13 cellular contexts compared by ENCODE assay signal in the genomic region with DNA sequence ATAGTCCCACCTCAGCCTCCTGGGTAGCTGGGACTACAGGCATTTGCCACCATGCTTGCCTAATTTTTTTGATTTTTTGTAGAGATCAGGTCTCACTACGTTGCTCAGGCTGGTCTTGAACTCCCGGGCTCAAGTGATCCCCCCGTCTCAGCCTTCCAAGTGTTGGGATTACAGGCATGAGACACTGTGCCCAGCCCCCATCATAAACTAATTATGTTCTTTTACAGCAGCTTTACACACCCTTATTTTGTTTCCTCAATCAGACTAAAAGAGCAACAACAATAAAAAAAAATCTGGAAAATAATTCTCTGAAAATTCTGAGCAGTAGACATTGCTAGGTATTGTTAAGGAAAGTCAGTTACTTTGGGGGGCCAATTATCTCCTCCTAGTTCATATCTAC.
"Had no signal": no experiment of that assay in that cellular context is flagged by ENCODE, and none has a peak within 500 bp of the region (broad histone marks: within the 10 kb centered on the region; RNA-seq: fewer than 3 reads in every experiment).

No MANE protein-coding gene starts in this region.

- H3K4me1 Mint-ChIP-seq: activated CD4-positive, alpha-beta memory T cell treated with anti-CD3 and anti-CD28 coated beads, Interleukin-2, amount 10 ng/mL, durations not matched to agents 7 days and 5 days; stimulated activated effector memory CD8-positive, alpha-beta T cell treated with anti-CD3 and anti-CD28 coated beads, Interleukin-12 subunit alpha, Interleukin-12 subunit beta, amount 100 ng/mL, for 72 hours; T-cell had no signal

- H3K27me3 ChIP-seq: ovary, upper lobe of left lung had no signal

- DNase-seq: activated CD4-positive, alpha-beta memory T cell treated with anti-CD3 and anti-CD28 coated beads, Interleukin-2, amount 10 ng/mL, durations not matched to agents 7 days and 5 days; activated gamma-delta T cell; activated T-cell treated with anti-CD3 and anti-CD28 coated beads, Interleukin-2, amount 50 U/mL, for 48 hours; amygdala; hippocampal formation; lower lobe of right lung; ovary; T-cell; T1000; upper lobe of left lung had no signal

- H3K36me3 ChIP-seq: lower lobe of right lung, ovary had no signal

- ATAC-seq: stimulated activated effector memory CD8-positive, alpha-beta T cell treated with anti-CD3 and anti-CD28 coated beads, Interleukin-12 subunit alpha, Interleukin-12 subunit beta, amount 100 ng/mL, for 72 hours; T-cell had no signal

- H3K4me3 Mint-ChIP-seq: activated CD4-positive, alpha-beta memory T cell treated with anti-CD3 and anti-CD28 coated beads, Interleukin-2, amount 10 ng/mL, durations not matched to agents 7 days and 5 days; activated naive CD8-positive, alpha-beta T cell; stimulated activated effector memory CD8-positive, alpha-beta T cell treated with anti-CD3 and anti-CD28 coated beads, Interleukin-12 subunit alpha, Interleukin-12 subunit beta, amount 100 ng/mL, for 72 hours; T-cell had no signal

- H3K27ac Mint-ChIP-seq: activated CD4-positive, alpha-beta memory T cell treated with anti-CD3 and anti-CD28 coated beads, Interleukin-2, amount 10 ng/mL, durations not matched to agents 7 days and 5 days; activated naive CD8-positive, alpha-beta T cell; stimulated activated effector memory CD8-positive, alpha-beta T cell treated with anti-CD3 and anti-CD28 coated beads, Interleukin-12 subunit alpha, Interleukin-12 subunit beta, amount 100 ng/mL, for 72 hours; T-cell had no signal

- H3K27ac ChIP-seq: ovary, VCaP had no signal

- H3K9me3 ChIP-seq: lower lobe of right lung, ovary, upper lobe of left lung had no signal

- H3K9me3 Mint-ChIP-seq: activated CD4-positive, alpha-beta memory T cell treated with anti-CD3 and anti-CD28 coated beads, Interleukin-2, amount 10 ng/mL, durations not matched to agents 7 days and 5 days; stimulated activated effector memory CD8-positive, alpha-beta T cell treated with anti-CD3 and anti-CD28 coated beads, Interleukin-12 subunit alpha, Interleukin-12 subunit beta, amount 100 ng/mL, for 72 hours; T-cell had no signal

- H3K4me3 ChIP-seq: lower lobe of right lung, ovary, upper lobe of left lung had no signal

- H3K36me3 Mint-ChIP-seq: activated naive CD8-positive, alpha-beta T cell; stimulated activated effector memory CD8-positive, alpha-beta T cell treated with anti-CD3 and anti-CD28 coated beads, Interleukin-12 subunit alpha, Interleukin-12 subunit beta, amount 100 ng/mL, for 72 hours; T-cell had no signal
